8 cellular contexts compared by ENCODE assay signal in genomic region chr1:65812065-65812464, GRCh38. TPM values are rescaled to one million over a fixed set of nuclear protein-coding genes. Genes with fewer than 3 reads are reported as not detected.
A peak's percentile ranks its signal among the peaks of the same experiment; 100 is the strongest.
DNase-seq lines count a peak whose midpoint lies in the region; ATAC-seq and TF ChIP-seq lines count a peak whose summit lies in the region.

No MANE protein-coding gene starts in this region.

- ATAC-seq in GM18873 (IDR thresholded peaks at IDR 0.05; ENCODE audit: low FRiP score, unreplicated experiment) (peak; percentile 99), HG03039 (IDR thresholded peaks at IDR 0.05; ENCODE audit: unreplicated experiment) (peak; percentile 100), left colon (peak; percentile 40)
- peak; percentile 97 for ATAC-seq in stimulated activated naive CD8-positive, alpha-beta T cell treated with anti-CD3 and anti-CD28 coated beads, Interleukin-15, Interleukin-2, amounts not matched to agents 100 U/mL and 50 U/mL, for 24 hours

- TF ChIP-seq CTCF in AG09319 (IDR thresholded peaks at IDR 0.05; ENCODE audit: low read depth, low read length) = no peak

- DNase-seq in AG09319 (ENCODE audit: extremely low read depth, low read depth) = peak; percentile 41
- peak; percentile 98 for DNase-seq in NOMO-1 treated with DMSO at 0.1 percent for 48 hours (lab: John Stamatoyannopoulos, UW; ENCODE audit: unreplicated experiment)
- DNase-seq in activated naive CD8-positive, alpha-beta T cell treated with anti-CD3 and anti-CD28 coated beads, Interleukin-2, amount 50 U/mL, for 16 hours (ENCODE audit: low read depth, low spot score) = peak; percentile 8
- DNase-seq in left colon = peak; percentile 10 to 49
- peak; percentile 59 for DNase-seq in stimulated activated naive CD8-positive, alpha-beta T cell treated with anti-CD3 and anti-CD28 coated beads, Interleukin-15, Interleukin-2, amounts not matched to agents 100 U/mL and 50 U/mL, for 24 hours
- no peak for DNase-seq in effector CD8-positive, alpha-beta T cell (lab: John Stamatoyannopoulos, UW)

- intact Hi-C loops in left colon (cut with DNase I, micrococcal nuclease) = no loop called here

RNA-seq across cellular contexts. Expression of gene PDE4B, which starts 19.4 kb away (rescaled TPM):
- 1 to 10 TPM; 4.2 to 4.4 TPM for total RNA-seq in left colon

Comparison
In these comparisons a context has a peak if more than half of its experiments do, and no peak if none do; other contexts are left out.
1. ATAC-seq: peak in every context shown above with its lines; median percentile 100 in HG03039; 99 in GM18873; 97 in stimulated activated naive CD8-positive, alpha-beta T cell treated with anti-CD3 and anti-CD28 coated beads, Interleukin-15, Interleukin-2, amounts not matched to agents 100 U/mL and 50 U/mL, for 24 hours; 40 in left colon.